ENCODE assay signal across 14 cellular contexts in genomic region chr17:35062284-35062683, GRCh38. TPM values are rescaled to one million over a fixed set of nuclear protein-coding genes. Genes with fewer than 3 reads are reported as not detected.
DNase-seq lines count a peak whose midpoint lies in the region; ATAC-seq and TF ChIP-seq lines count a peak whose summit lies in the region.
"Had no signal": no experiment of that assay in that cellular context is flagged by ENCODE, and none has a peak within 500 bp of the region (broad histone marks: within the 10 kb centered on the region; RNA-seq: fewer than 3 reads in every experiment).

No MANE protein-coding gene starts in this region.

- H3K9me3 ChIP-seq in RWPE2 (ENCODE audit: severe bottlenecking) (no peaks in the 10 kb centered on the region), psoas muscle (no peaks in the 10 kb centered on the region)
- H3K9me3 ChIP-seq: upper lobe of left lung had no signal

- no peak overlapping the region for H3K4me3 ChIP-seq in RWPE2 (ENCODE audit: severe bottlenecking)
- H3K4me3 ChIP-seq in dorsolateral prefrontal cortex: peak overlapping the region in 22 of 59 donors; percentile 9 to 58 (median 44)
- H3K4me3 ChIP-seq in psoas muscle: peak overlapping the region; percentile 69

- peak overlapping the region; percentile 59 for H3K27ac Mint-ChIP-seq in activated CD4-positive, alpha-beta T cell treated with anti-CD3 and anti-CD28 coated beads, Interleukin-2, amount 10 ng/mL, durations not matched to agents 24 days and 14 days

- H3K27me3 Mint-ChIP-seq in activated CD4-positive, alpha-beta T cell treated with anti-CD3 and anti-CD28 coated beads, Interleukin-2, amount 10 ng/mL, durations not matched to agents 24 days and 14 days: no peaks in the 10 kb centered on the region

- H3K36me3 ChIP-seq in RWPE2 (ENCODE audit: low read depth) (peaks cover 25% of the 10 kb centered on the region), psoas muscle (ENCODE audit: insufficient read depth in 1 of 2, low read depth in 1 of 2) (peaks cover 0 to 8% of the 10 kb centered on the region in 2 donors)

- peaks cover 30% of the 10 kb centered on the region for H3K4me1 ChIP-seq in RWPE2 (ENCODE audit: insufficient read depth, poor library complexity, severe bottlenecking)
- peaks cover 24% of the 10 kb centered on the region for H3K4me1 ChIP-seq in psoas muscle

- H3K27me3 ChIP-seq in RWPE2 (ENCODE audit: insufficient read depth, poor library complexity, severe bottlenecking): no peaks in the 10 kb centered on the region
- no peaks in the 10 kb centered on the region for H3K27me3 ChIP-seq in dorsolateral prefrontal cortex
- no peaks in the 10 kb centered on the region for H3K27me3 ChIP-seq in psoas muscle (ENCODE audit: insufficient read depth in 3 of 3, low read length in 2 of 3)
- H3K27me3 ChIP-seq: upper lobe of left lung had no signal

- peaks cover 5% of the 10 kb centered on the region for H3K9me3 Mint-ChIP-seq in activated CD4-positive, alpha-beta T cell treated with anti-CD3 and anti-CD28 coated beads, Interleukin-2, amount 10 ng/mL, durations not matched to agents 24 days and 14 days
- H3K9me3 Mint-ChIP-seq: nephron had no signal

- TF ChIP-seq CTCF in RWPE2 (IDR thresholded peaks at IDR 0.05; ENCODE audit: poor library complexity, severe bottlenecking) (no peak), dorsolateral prefrontal cortex (IDR thresholded peaks at IDR 0.05 in 54 of 56, conservative IDR thresholded peaks at IDR 0.05 in 2 of 56; ENCODE audit: low read depth in 1 of 56, partially characterized antibody in 56 of 56) (no peak), psoas muscle (IDR thresholded peaks at IDR 0.05) (no peak)

- DNase-seq in activated CD4-positive, alpha-beta T cell treated with anti-CD3 and anti-CD28 coated beads, Interleukin-2, amount 10 ng/mL, durations not matched to agents 24 days and 14 days: peak; percentile 52
- DNase-seq in activated CD4-positive, alpha-beta T cell treated with anti-CD3 and anti-CD28 coated beads, Interleukin-2, amount 50 U/mL, for 4 hours: no peak
- DNase-seq in RWPE2 (ENCODE audit: low spot score) (no peak), dorsolateral prefrontal cortex (no peak), psoas muscle (no peak), DMS153 treated with DMSO at 0.1 percent for 48 hours (lab: John Stamatoyannopoulos, UW; ENCODE audit: unreplicated experiment) (no peak)
- DNase-seq: DMS153, NCI-H1417 treated with DMSO at 0.1 percent for 48 hours, NCI-H524, small intestine, upper lobe of left lung had no signal

- ATAC-seq in RWPE2 (ENCODE audit: low read depth) (no peak), psoas muscle (no peak), GM19351 (IDR thresholded peaks at IDR 0.05; ENCODE audit: unreplicated experiment) (no peak), HG03025 (IDR thresholded peaks at IDR 0.05; ENCODE audit: low FRiP score, unreplicated experiment) (no peak)

- H3K27ac ChIP-seq in RWPE2 (ENCODE audit: poor library complexity, severe bottlenecking) (peak overlapping the region; percentile 90), dorsolateral prefrontal cortex (peak overlapping the region; percentile 84 to 100 (median 97)), psoas muscle (peak overlapping the region; percentile 94)

- H3K4me1 Mint-ChIP-seq in activated CD4-positive, alpha-beta T cell treated with anti-CD3 and anti-CD28 coated beads, Interleukin-2, amount 10 ng/mL, durations not matched to agents 24 days and 14 days: peaks cover 44% of the 10 kb centered on the region

- intact Hi-C loops in activated CD4-positive, alpha-beta T cell treated with anti-CD3 and anti-CD28 coated beads, Interleukin-2, amount 10 ng/mL, durations not matched to agents 24 days and 14 days (cut with micrococcal nuclease): loop anchor here (2.0 kb wide), 1 partner anchor 63 kb away; no protein-coding TSS in a partner anchor
- intact Hi-C loops in dorsolateral prefrontal cortex (cut with DNase I): loop anchor here (2.0 kb wide), 3 partner anchors 27 to 63 kb away; no protein-coding TSS in a partner anchor
- intact Hi-C loops in psoas muscle (cut with DNase I): loop anchor here in 1 of 2 donors (5.0 kb wide), 1 partner anchor 45 kb away; no protein-coding TSS in a partner anchor

- H3K36me3 Mint-ChIP-seq in activated CD4-positive, alpha-beta T cell treated with anti-CD3 and anti-CD28 coated beads, Interleukin-2, amount 10 ng/mL, durations not matched to agents 24 days and 14 days (ENCODE audit: low read depth): peaks cover 32% of the 10 kb centered on the region

- 94 to 95% (median 95%) methylated on average over 3 of the region's 3 CpGs for WGBS in psoas muscle, 3 donors

- H3K4me3 Mint-ChIP-seq in activated CD4-positive, alpha-beta T cell treated with anti-CD3 and anti-CD28 coated beads, Interleukin-2, amount 10 ng/mL, durations not matched to agents 24 days and 14 days: peak overlapping the region; percentile 36
- H3K4me3 Mint-ChIP-seq: nephron had no signal

RNA-seq across cellular contexts. Expression of gene RFFL, which starts 1.2 kb away (rescaled TPM):
- 23.5 TPM in 2 replicates for total RNA-seq in activated CD4-positive, alpha-beta T cell treated with anti-CD3 and anti-CD28 coated beads, Interleukin-2, amount 10 ng/mL, durations not matched to agents 24 days and 14 days
- total RNA-seq in dorsolateral prefrontal cortex: 100 to 1,000 TPM in 3 of 120 experiments, 10 to 100 TPM in 117; 18.0 to 137 (median 45.5) TPM
- total RNA-seq in psoas muscle: 10 to 100 TPM; 23.6 to 39.5 (median 31.1) TPM
- polyA plus RNA-seq in psoas muscle: 10 to 100 TPM in 1 of 3 donors, 1 to 10 TPM in 2; 7.0 to 19.1 (median 8.6) TPM

RNA-seq across cellular contexts. Expression of gene RAD51D, which starts 57.4 kb away (rescaled TPM):
- 32.6 and 35.2 TPM in 2 replicates for total RNA-seq in activated CD4-positive, alpha-beta T cell treated with anti-CD3 and anti-CD28 coated beads, Interleukin-2, amount 10 ng/mL, durations not matched to agents 24 days and 14 days
- total RNA-seq in dorsolateral prefrontal cortex: 10 to 100 TPM; 13.1 to 37.9 (median 23.4) TPM
- total RNA-seq in psoas muscle: 1 to 10 TPM; 4.0 to 6.2 (median 6.0) TPM
- polyA plus RNA-seq in psoas muscle: 1 to 10 TPM; 3.6 to 5.4 (median 3.9) TPM

RNA-seq across cellular contexts. Expression of gene FNDC8, which starts 59.1 kb away (rescaled TPM):
- not detected in 2 replicates for total RNA-seq in activated CD4-positive, alpha-beta T cell treated with anti-CD3 and anti-CD28 coated beads, Interleukin-2, amount 10 ng/mL, durations not matched to agents 24 days and 14 days
- total RNA-seq in dorsolateral prefrontal cortex (under 1 TPM in 2 of 120 experiments, not detected in 118; 0.28 to 0.35 TPM), psoas muscle (not detected)
- not detected for polyA plus RNA-seq in psoas muscle
- total RNA-seq: upper lobe of left lung had no signal
- polyA plus RNA-seq: small intestine had no signal
